8 cellular contexts compared by ENCODE assay signal in the genomic region with DNA sequence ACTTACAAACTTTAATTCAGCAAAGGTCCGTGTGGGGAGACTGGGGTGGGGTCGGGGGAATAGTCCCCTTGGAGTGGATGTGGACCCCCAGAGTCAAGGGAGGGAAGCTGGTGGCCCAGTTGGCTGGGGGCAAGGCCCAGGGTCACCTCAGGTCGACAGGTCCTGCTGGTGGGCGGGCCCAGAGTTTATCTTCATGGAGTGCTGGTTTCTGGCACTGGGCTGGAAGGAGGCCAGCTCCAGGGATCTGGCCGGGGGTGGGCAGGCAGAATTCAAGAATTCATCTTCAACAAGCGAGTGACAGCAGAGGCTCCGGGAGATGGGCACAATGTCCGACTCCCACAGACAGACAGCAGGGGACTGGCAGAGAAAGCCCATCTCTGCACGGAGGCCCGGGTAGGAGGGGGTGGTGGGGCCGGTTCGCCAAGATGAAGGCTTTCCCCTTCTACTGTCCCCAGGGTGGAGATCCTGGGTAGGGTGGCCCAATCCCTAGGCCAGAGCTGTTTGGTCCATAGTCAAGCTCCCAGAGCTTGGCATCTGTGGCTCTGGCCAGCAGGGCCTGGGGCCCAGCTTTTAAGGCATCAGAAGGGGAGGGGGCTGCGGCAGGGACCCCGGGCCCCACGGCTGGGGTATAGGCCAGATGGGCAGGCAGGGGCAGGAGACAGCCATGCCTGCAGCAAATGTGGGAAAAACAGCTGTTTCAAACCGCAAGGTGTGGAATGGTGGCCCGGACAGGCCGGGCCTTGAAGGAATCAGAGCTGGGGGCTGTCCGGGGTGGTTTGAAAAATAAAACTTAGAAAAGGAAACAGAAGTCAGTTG. TPM values are rescaled to one million over a fixed set of nuclear protein-coding genes. Genes with fewer than 3 reads are reported as not detected.
DNase-seq lines count a peak whose midpoint lies in the region; ATAC-seq and TF ChIP-seq lines count a peak whose summit lies in the region.

No MANE protein-coding gene starts in this region.

- no peak for DNase-seq in CD8-positive, alpha-beta T cell
- DNase-seq in chondrocyte (ENCODE audit: low spot score) (no peak), nephron progenitor cell (no peak), cortex of kidney (lab: John Stamatoyannopoulos, UW) (no peak), NCI-H1048 (lab: John Stamatoyannopoulos, UW) (no peak)

- no peak for ATAC-seq in CD8-positive, alpha-beta T cell
- ATAC-seq in GM21576 (IDR thresholded peaks at IDR 0.05; ENCODE audit: unreplicated experiment) = no peak
- ATAC-seq in GM18505 (IDR thresholded peaks at IDR 0.05; ENCODE audit: unreplicated experiment) = no peak

- CTCF ChIA-PET in CD8-positive, alpha-beta T cell (lab: Charles Lee) = interaction anchor here (0.7 to 1.0 kb wide), 2 partner anchors 67 to 72 kb away, joined by 3 to 6 read pairs; no protein-coding TSS in a partner anchor

- H3K4me1 ChIP-seq in CD8-positive, alpha-beta T cell (ENCODE audit: insufficient read depth, low read length) = peaks cover 13% of the 10 kb centered on the region

- peak overlapping the region; percentile 90 for H3K4me3 Mint-ChIP-seq in CD8-positive, alpha-beta T cell
- H3K4me3 Mint-ChIP-seq in chondrocyte (ENCODE audit: unreplicated experiment) (peak overlapping the region; percentile 93), nephron progenitor cell (peak overlapping the region; percentile 94)

- H3K36me3 Mint-ChIP-seq in CD8-positive, alpha-beta T cell = peaks cover 38% of the 10 kb centered on the region
- H3K36me3 Mint-ChIP-seq in chondrocyte (ENCODE audit: low read depth) (peaks cover 7% of the 10 kb centered on the region), nephron progenitor cell (ENCODE audit: low read depth) (peaks cover 19% of the 10 kb centered on the region)

- no peaks in the 10 kb centered on the region for H3K9me3 Mint-ChIP-seq in CD8-positive, alpha-beta T cell
- no peaks in the 10 kb centered on the region for H3K9me3 Mint-ChIP-seq in chondrocyte (ENCODE audit: low read depth)
- H3K9me3 Mint-ChIP-seq in nephron progenitor cell = no peaks in the 10 kb centered on the region

- peaks cover 18% of the 10 kb centered on the region for H3K36me3 ChIP-seq in CD8-positive, alpha-beta T cell (ENCODE audit: insufficient read depth, low read length)
- H3K36me3 ChIP-seq in KOPT-K1 (ENCODE audit: insufficient read depth, low read length) = peaks cover 56% of the 10 kb centered on the region

- H3K27me3 ChIP-seq in CD8-positive, alpha-beta T cell (ENCODE audit: insufficient read depth, low read length) = no peaks in the 10 kb centered on the region

- H3K27me3 Mint-ChIP-seq in CD8-positive, alpha-beta T cell (ENCODE audit: low read depth) = no peaks in the 10 kb centered on the region
- H3K27me3 Mint-ChIP-seq in chondrocyte (ENCODE audit: low read depth) (no peaks in the 10 kb centered on the region), nephron progenitor cell (ENCODE audit: low read depth, poor library complexity) (no peaks in the 10 kb centered on the region)

- H3K4me1 Mint-ChIP-seq in CD8-positive, alpha-beta T cell (ENCODE audit: low read depth) = peaks cover 12% of the 10 kb centered on the region
- H3K4me1 Mint-ChIP-seq in chondrocyte (ENCODE audit: low read depth) (peaks cover 15% of the 10 kb centered on the region), nephron progenitor cell (peaks cover 23% of the 10 kb centered on the region)

- POLR2A ChIA-PET in CD8-positive, alpha-beta T cell (lab: Charles Lee) = interaction anchor here (1.1 kb wide), 1 partner anchor 9 kb away, joined by 4 read pairs; no protein-coding TSS in a partner anchor

- H3K4me3 ChIP-seq in CD8-positive, alpha-beta T cell (ENCODE audit: low read depth, low read length) = peak overlapping the region; percentile 94

- H3K27ac Mint-ChIP-seq in CD8-positive, alpha-beta T cell = peak overlapping the region; percentile 89
- H3K27ac Mint-ChIP-seq in chondrocyte (ENCODE audit: unreplicated experiment) (peak overlapping the region; percentile 93), nephron progenitor cell (peak overlapping the region; percentile 92)

- H3K9me3 ChIP-seq in CD8-positive, alpha-beta T cell (ENCODE audit: low read length) = no peaks in the 10 kb centered on the region
- H3K9me3 ChIP-seq in KOPT-K1 (ENCODE audit: insufficient read depth, low read length, poor library complexity, severe bottlenecking) = no peaks in the 10 kb centered on the region

- TF ChIP-seq CTCF in CD8-positive, alpha-beta T cell (IDR thresholded peaks at IDR 0.05) = no peak
- TF ChIP-seq CTCF in chondrocyte (IDR thresholded peaks at IDR 0.05) (no peak), nephron progenitor cell (IDR thresholded peaks at IDR 0.05) (no peak)

- H3K27ac ChIP-seq in CD8-positive, alpha-beta T cell (ENCODE audit: low read depth, low read length) = peak overlapping the region; percentile 51
- H3K27ac ChIP-seq in KOPT-K1 (ENCODE audit: low read depth, low read length, poor library complexity, severe bottlenecking) = peak overlapping the region; percentile 51

- intact Hi-C loops in CD8-positive, alpha-beta T cell (cut with DNase I, micrococcal nuclease) = loop anchor here (1.0 to 5.0 kb wide), 2 partner anchors 17 to 66 kb away; a partner anchor contains a TSS

- no peak for TF ChIP-seq POLR2A in GM18505 (IDR thresholded peaks at IDR 0.05; ENCODE audit: borderline replicate concordance, extremely low read depth, insufficient read depth, insufficient read length)

RNA-seq across cellular contexts. Expression of a gene that starts 0.6 kb away (rescaled TPM):
- total RNA-seq in CD8-positive, alpha-beta T cell = 1 to 10 TPM; 3.1 to 4.2 TPM
- 21.0 to 22.3 TPM (median 21.2 TPM) in 3 replicates for total RNA-seq in chondrocyte

RNA-seq across cellular contexts. Expression of a gene that starts 6.8 kb away (rescaled TPM):
- 1 to 10 TPM; 1.7 to 1.8 TPM for total RNA-seq in CD8-positive, alpha-beta T cell
- total RNA-seq in chondrocyte = 3.4 to 6.2 TPM (median 4.3 TPM) in 3 replicates

RNA-seq across cellular contexts. Expression of a gene that starts 16.9 kb away (rescaled TPM):
- total RNA-seq in CD8-positive, alpha-beta T cell = 10 to 100 TPM; 33.3 to 33.6 TPM
- total RNA-seq in chondrocyte = 32.3 to 38.2 TPM (median 33.0 TPM) in 3 replicates

RNA-seq across cellular contexts. Expression of a gene that starts 23.0 kb away (rescaled TPM):
- total RNA-seq in CD8-positive, alpha-beta T cell = 100 to 1,000 TPM; 134 to 140 TPM
- total RNA-seq in chondrocyte = 14.0 to 17.0 TPM (median 15.3 TPM) in 3 replicates

RNA-seq across cellular contexts. Expression of a gene that starts 26.7 kb away (rescaled TPM):
- not detected for total RNA-seq in CD8-positive, alpha-beta T cell
- 2.2 to 9.3 TPM (median 8.9 TPM) in 3 replicates for total RNA-seq in chondrocyte
